ENCODE assay signal across 8 cellular contexts in genomic region chr5:76960004-76960625, GRCh38. TPM values are rescaled to one million over a fixed set of nuclear protein-coding genes. Genes with fewer than 3 reads are reported as not detected.
DNase-seq lines count a peak whose midpoint lies in the region; ATAC-seq and TF ChIP-seq lines count a peak whose summit lies in the region.

No MANE protein-coding gene starts in this region.

- ATAC-seq in GM21619 (IDR thresholded peaks at IDR 0.05; ENCODE audit: unreplicated experiment) (peak; percentile 70), GM18873 (IDR thresholded peaks at IDR 0.05; ENCODE audit: low FRiP score, unreplicated experiment) (no peak)

- H3K36me3 Mint-ChIP-seq in endothelial cell (ENCODE audit: low read depth, unreplicated experiment) = peaks cover 10% of the 10 kb centered on the region

- no peak overlapping the region for H3K4me2 ChIP-seq in MM.1S (ENCODE audit: low read depth, low read length)

- peaks cover 13% of the 10 kb centered on the region for H3K4me1 Mint-ChIP-seq in endothelial cell (ENCODE audit: unreplicated experiment)

- no peaks in the 10 kb centered on the region for H3K9me3 Mint-ChIP-seq in endothelial cell (ENCODE audit: unreplicated experiment)

- no peak overlapping the region for H3K9ac ChIP-seq in MM.1S (ENCODE audit: low read length)

- no peaks in the 10 kb centered on the region for H3K36me3 ChIP-seq in MM.1S (replicated peaks; ENCODE audit: insufficient read depth, low read length)

- no peak overlapping the region for H3K4me3 ChIP-seq in MM.1S (ENCODE audit: low read length)

- peaks cover 2% of the 10 kb centered on the region for H3K27me3 Mint-ChIP-seq in endothelial cell (ENCODE audit: unreplicated experiment)

- no peaks in the 10 kb centered on the region for H3F3A ChIP-seq in MM.1S (ENCODE audit: insufficient read depth, low read length)

- no peaks in the 10 kb centered on the region for H3K9me3 ChIP-seq in MM.1S (replicated peaks; ENCODE audit: insufficient read depth, low read length)

- H3K27ac Mint-ChIP-seq in endothelial cell (ENCODE audit: unreplicated experiment) = no peak overlapping the region

- no peak overlapping the region for H3K27ac ChIP-seq in MM.1S (ENCODE audit: low read length)

- H3K4me1 ChIP-seq in MM.1S (ENCODE audit: low read length) = peaks cover 6% of the 10 kb centered on the region; the same call in 1 of the 2 replicates

- POLR2A ChIA-PET in GM10248 (lab: Yijun Ruan, JAX) = no interaction called here

- H2AFZ ChIP-seq in MM.1S (ENCODE audit: low read length) = no peak overlapping the region

- H4K20me1 ChIP-seq in MM.1S (ENCODE audit: insufficient read depth, low read length) = no peaks in the 10 kb centered on the region

- DNase-seq in GM10248 (ENCODE audit: extremely low spot score) = peak; percentile 41
- DNase-seq in MM.1S = peak; percentile 19
- no peak for DNase-seq in endothelial cell (ENCODE audit: low spot score)
- no peak for DNase-seq in stimulated activated CD4-positive, alpha-beta T cell treated with anti-CD3 and anti-CD28 coated beads, Interleukin-15, amount 100 ng/mL, for 24 hours
- DNase-seq in HCEC 1CT = no peak
- DNase-seq in NK-92 (lab: John Stamatoyannopoulos, UW; ENCODE audit: unreplicated experiment) = no peak

- H3K27me3 ChIP-seq in MM.1S (replicated peaks; ENCODE audit: insufficient read depth, low read length) = no peaks in the 10 kb centered on the region

- H3K79me2 ChIP-seq in MM.1S (ENCODE audit: low read length) = no peaks in the 10 kb centered on the region

- no peak for TF ChIP-seq CTCF in GM10248 (IDR thresholded peaks at IDR 0.05; ENCODE audit: control extremely low read depth, extremely low read depth, low read depth, missing control alignments)
- TF ChIP-seq CTCF in MM.1S (IDR thresholded peaks at IDR 0.05; ENCODE audit: low read length) = no peak
- no peak for TF ChIP-seq CTCF in endothelial cell (IDR thresholded peaks at IDR 0.05; ENCODE audit: unreplicated experiment)

- no peaks in the 10 kb centered on the region for H3K9me2 ChIP-seq in MM.1S (replicated peaks; ENCODE audit: insufficient read depth, low read length)

- peak overlapping the region; percentile 49 for H3K4me3 Mint-ChIP-seq in endothelial cell (ENCODE audit: unreplicated experiment)

- CTCF ChIA-PET in GM10248 (lab: Yijun Ruan, JAX) = no interaction called here

RNA-seq across cellular contexts. Expression of gene CRHBP, which starts 7.3 kb away (rescaled TPM):
- 108 TPM for total RNA-seq in endothelial cell (ENCODE audit: unreplicated experiment)

Comparison
In these comparisons a context has a peak if more than half of its experiments do, and no peak if none do; other contexts are left out.
1. DNase-seq: peak in GM10248 (single experiment) and MM.1S (single experiment); none in endothelial cell (single experiment), stimulated activated CD4-positive, alpha-beta T cell treated with anti-CD3 and anti-CD28 coated beads, Interleukin-15, amount 100 ng/mL, for 24 hours (single experiment), HCEC 1CT (single experiment) and NK-92 (single experiment).